Comparison of ENCODE assay signal across 19 cellular contexts in genomic region chr5:17239953-17240352, GRCh38. TPM values are rescaled to one million over a fixed set of nuclear protein-coding genes. Genes with fewer than 3 reads are reported as not detected.
A peak's percentile ranks its signal among the peaks of the same experiment; 100 is the strongest.
DNase-seq lines count a peak whose midpoint lies in the region; ATAC-seq and TF ChIP-seq lines count a peak whose summit lies in the region.
"Had no signal": no experiment of that assay in that cellular context is flagged by ENCODE, and none has a peak within 500 bp of the region (broad histone marks: within the 10 kb centered on the region; RNA-seq: fewer than 3 reads in every experiment).

No MANE protein-coding gene starts in this region.

- no peak for ATAC-seq in GM18867 (IDR thresholded peaks at IDR 0.05; ENCODE audit: unreplicated experiment)
- ATAC-seq: HepG2, T-helper 17 cell had no signal

- CTCF ChIA-PET in HEK293 (lab: Yijun Ruan, JAX): interaction anchor here (0.6 to 1.5 kb wide), 4 partner anchors 17 to 115 kb away, joined by 3 to 5 read pairs (median 4); no protein-coding TSS in a partner anchor

- DNase-seq in SJSA1 (ENCODE audit: low read depth in 1 of 2, low spot score in 2 of 2) (no peak), C1 segment of cervical spinal cord (lab: John Stamatoyannopoulos, UW) (no peak), NCI-H1417 treated with DMSO at 0.1 percent for 48 hours (lab: John Stamatoyannopoulos, UW) (no peak), activated gamma-delta T cell (lab: John Stamatoyannopoulos, UW) (no peak)
- DNase-seq: KBM-7, MM.1S, NCI-H1048, NCI-H1436 treated with DMSO at 0.1 percent for 48 hours, NCI-H1930, NCI-H2227 treated with DMSO at 0.1 percent for 48 hours, NCI-H510A, NCI-H748 treated with DMSO at 0.1 percent for 48 hours, SW 1271, T-helper 17 cell had no signal

- peaks cover 2 to 33% of the 10 kb centered on the region in 2 experiments for H3K36me3 ChIP-seq in HEK293 (ENCODE audit: control insufficient read depth in 2 of 2, insufficient read depth in 1 of 2, low read length in 2 of 2)
- H3K36me3 ChIP-seq in SJSA1: peaks cover 67% of the 10 kb centered on the region
- peaks cover 26% of the 10 kb centered on the region for H3K36me3 ChIP-seq in neutrophil

- H3K9me3 ChIP-seq in HEK293 (ENCODE audit: control insufficient read depth, insufficient read depth, low read depth, low read length): no peaks in the 10 kb centered on the region; the same call in 1 of the 2 replicates
- H3K9me3 ChIP-seq in SJSA1 (replicated peaks): no peaks in the 10 kb centered on the region
- H3K9me3 ChIP-seq in neutrophil: no peaks in the 10 kb centered on the region

- no peak for TF ChIP-seq CTCF in HEK293 (tag by site-specific recombination; IDR thresholded peaks at IDR 0.05)
- no peak for TF ChIP-seq CTCF in neutrophil (IDR thresholded peaks at IDR 0.05)

- H3K4me1 ChIP-seq in HEK293 (ENCODE audit: control insufficient read depth, insufficient read depth, low read length) (peaks cover 12% of the 10 kb centered on the region), SJSA1 (replicated peaks) (peaks cover 60% of the 10 kb centered on the region), neutrophil (ENCODE audit: control insufficient read depth in 1 of 2, insufficient read depth in 1 of 2, low read depth in 1 of 2, low read length in 1 of 2) (peaks cover 49 to 74% of the 10 kb centered on the region in 2 experiments)

- H3K27me3 ChIP-seq in SJSA1 (replicated peaks) (no peaks in the 10 kb centered on the region), neutrophil (no peaks in the 10 kb centered on the region)

- POLR2A ChIA-PET in HEK293 (lab: Yijun Ruan, JAX): no interaction called here

- no peak overlapping the region for H3K27ac ChIP-seq in HEK293 (ENCODE audit: extremely low read depth, low read depth, low read length)
- H3K27ac ChIP-seq in SJSA1: peak overlapping the region; percentile 58; the same call in 1 of the 2 replicates
- H3K27ac ChIP-seq in neutrophil: peak overlapping the region; percentile 94
- H3K27ac ChIP-seq: C4-2B had no signal

- no peak overlapping the region for H3K4me3 ChIP-seq in HEK293 (ENCODE audit: low read depth, low read length)
- H3K4me3 ChIP-seq in SJSA1: no peak overlapping the region
- no peak overlapping the region for H3K4me3 ChIP-seq in neutrophil (ENCODE audit: low read depth in 1 of 2, low read length in 1 of 2)

TF ChIP-seq in HEK293, 187 proteins besides CTCF, POLR2A, EP300 and RAD21 (continues in another document):
- no peak; the same call in 1 of the 2 replicates for TF ChIP-seq OVOL3 (tag by site-specific recombination; IDR thresholded peaks at IDR 0.05)
- TF ChIP-seq ZNF501 (tag by site-specific recombination; IDR thresholded peaks at IDR 0.05): no peak
- TF ChIP-seq SP3 (tag by site-specific recombination; IDR thresholded peaks at IDR 0.05): no peak
- peak; percentile 64 for TF ChIP-seq ZNF266 (tag by site-specific recombination; IDR thresholded peaks at IDR 0.05; ENCODE audit: low read depth)
- TF ChIP-seq SCRT1 (tag by site-specific recombination; IDR thresholded peaks at IDR 0.05; ENCODE audit: borderline replicate concordance): no peak
- no peak for TF ChIP-seq PATZ1 (tag by site-specific recombination; IDR thresholded peaks at IDR 0.05)
- TF ChIP-seq ZNF19 (tag by site-specific recombination; IDR thresholded peaks at IDR 0.05; ENCODE audit: low read depth): 0 out of 2 replicates have a peak, but pooled peaks have one; percentile 61
- no peak for TF ChIP-seq GLI4 (tag by site-specific recombination; IDR thresholded peaks at IDR 0.05)
- no peak for TF ChIP-seq ZNF280C (tag by site-specific recombination; IDR thresholded peaks at IDR 0.05)
- no peak for TF ChIP-seq ZNF248 (tag by site-specific recombination; IDR thresholded peaks at IDR 0.05)
- TF ChIP-seq ZNF843 (tag by site-specific recombination; IDR thresholded peaks at IDR 0.05): no peak
- TF ChIP-seq ZNF302 (tag by site-specific recombination; IDR thresholded peaks at IDR 0.05; ENCODE audit: low read depth): no peak
- TF ChIP-seq ZNF169 (tag by site-specific recombination; IDR thresholded peaks at IDR 0.05): no peak
- TF ChIP-seq ZNF2 (tag by site-specific recombination; IDR thresholded peaks at IDR 0.05): no peak
- no peak for TF ChIP-seq ZNF341 (tag by site-specific recombination; IDR thresholded peaks at IDR 0.05; ENCODE audit: low read depth)
- TF ChIP-seq, protein P1, sequence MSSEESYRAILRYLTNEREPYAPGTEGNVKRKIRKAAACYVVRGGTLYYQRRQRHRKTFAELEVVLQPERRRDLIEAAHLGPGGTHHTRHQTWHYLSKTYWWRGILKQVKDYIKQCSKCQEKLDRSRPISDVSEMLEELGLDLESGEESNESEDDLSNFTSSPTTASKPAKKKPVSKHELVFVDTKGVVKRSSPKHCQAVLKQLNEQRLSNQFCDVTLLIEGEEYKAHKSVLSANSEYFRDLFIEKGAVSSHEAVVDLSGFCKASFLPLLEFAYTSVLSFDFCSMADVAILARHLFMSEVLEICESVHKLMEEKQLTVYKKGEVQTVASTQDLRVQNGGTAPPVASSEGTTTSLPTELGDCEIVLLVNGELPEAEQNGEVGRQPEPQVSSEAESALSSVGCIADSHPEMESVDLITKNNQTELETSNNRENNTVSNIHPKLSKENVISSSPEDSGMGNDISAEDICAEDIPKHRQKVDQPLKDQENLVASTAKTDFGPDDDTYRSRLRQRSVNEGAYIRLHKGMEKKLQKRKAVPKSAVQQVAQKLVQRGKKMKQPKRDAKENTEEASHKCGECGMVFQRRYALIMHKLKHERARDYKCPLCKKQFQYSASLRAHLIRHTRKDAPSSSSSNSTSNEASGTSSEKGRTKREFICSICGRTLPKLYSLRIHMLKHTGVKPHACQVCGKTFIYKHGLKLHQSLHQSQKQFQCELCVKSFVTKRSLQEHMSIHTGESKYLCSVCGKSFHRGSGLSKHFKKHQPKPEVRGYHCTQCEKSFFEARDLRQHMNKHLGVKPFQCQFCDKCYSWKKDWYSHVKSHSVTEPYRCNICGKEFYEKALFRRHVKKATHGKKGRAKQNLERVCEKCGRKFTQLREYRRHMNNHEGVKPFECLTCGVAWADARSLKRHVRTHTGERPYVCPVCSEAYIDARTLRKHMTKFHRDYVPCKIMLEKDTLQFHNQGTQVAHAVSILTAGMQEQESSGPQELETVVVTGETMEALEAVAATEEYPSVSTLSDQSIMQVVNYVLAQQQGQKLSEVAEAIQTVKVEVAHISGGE (tag by site-specific recombination; conservative IDR thresholded peaks at IDR 0.05; ENCODE audit: low read depth): peak; percentile 77
- TF ChIP-seq ZFHX2 (tag by site-specific recombination; conservative IDR thresholded peaks at IDR 0.05): no peak
- TF ChIP-seq KLF17 (tag by site-specific recombination; IDR thresholded peaks at IDR 0.05): no peak
- TF ChIP-seq ZNF621 (tag by site-specific recombination; IDR thresholded peaks at IDR 0.05): no peak
- no peak for TF ChIP-seq ATF2 (tag by site-specific recombination; IDR thresholded peaks at IDR 0.05; ENCODE audit: low read depth)

RNA-seq across cellular contexts. Expression of gene BASP1, which starts 22.5 kb away (rescaled TPM):
- total RNA-seq in SJSA1 (2014; rRNA removed; shearing (Covaris generic)): 445 and 523 TPM in 2 replicates
- total RNA-seq: HepG2 had no signal
